Comparison of ENCODE assay signal across 23 cellular contexts in the genomic region with DNA sequence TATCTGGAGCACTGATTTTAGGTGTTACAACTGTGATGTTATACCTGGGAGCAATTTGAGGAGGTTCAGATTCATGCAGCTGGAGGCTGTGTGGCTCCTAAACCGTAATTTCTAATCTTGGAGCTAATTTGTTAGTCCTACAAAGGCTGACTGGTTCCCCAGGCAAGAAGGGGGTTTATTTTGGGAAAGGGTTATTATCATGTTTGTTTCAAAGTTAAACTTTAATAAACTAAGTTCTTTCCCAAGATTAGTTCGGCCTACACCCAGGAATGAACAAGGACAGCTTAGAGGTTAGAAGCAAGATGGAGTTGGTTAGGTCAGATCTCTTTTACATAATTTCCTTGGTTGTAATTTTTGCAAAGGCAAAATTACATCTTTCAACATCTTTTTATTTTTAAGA.
DNase-seq lines count a peak whose midpoint lies in the region; ATAC-seq and TF ChIP-seq lines count a peak whose summit lies in the region.
"Had no signal": no experiment of that assay in that cellular context is flagged by ENCODE, and none has a peak within 500 bp of the region (broad histone marks: within the 10 kb centered on the region; RNA-seq: fewer than 3 reads in every experiment).

No MANE protein-coding gene starts in this region.

- H3K4me3 Mint-ChIP-seq in chondrocyte (ENCODE audit: unreplicated experiment) (no peak overlapping the region), progenitor cell of endocrine pancreas (ENCODE audit: low read depth) (no peak overlapping the region)
- H3K4me3 Mint-ChIP-seq: CD14-positive monocyte; CD4-positive, alpha-beta memory T cell; CD4-positive, CD25-positive, alpha-beta regulatory T cell; CD8-positive, alpha-beta memory T cell had no signal

- TF ChIP-seq CTCF in VCaP (conservative IDR thresholded peaks at IDR 0.05), result no peak
- TF ChIP-seq CTCF in chondrocyte (IDR thresholded peaks at IDR 0.05), result no peak
- TF ChIP-seq CTCF in progenitor cell of endocrine pancreas (IDR thresholded peaks at IDR 0.05; ENCODE audit: unreplicated experiment), result no peak

- H3K9me3 Mint-ChIP-seq in chondrocyte (ENCODE audit: low read depth) (no peaks in the 10 kb centered on the region), progenitor cell of endocrine pancreas (ENCODE audit: low read depth) (no peaks in the 10 kb centered on the region)
- H3K9me3 Mint-ChIP-seq: CD14-positive monocyte; CD4-positive, alpha-beta memory T cell; CD8-positive, alpha-beta memory T cell had no signal

- H3K4me1 Mint-ChIP-seq in chondrocyte (ENCODE audit: low read depth) (peaks cover 5% of the 10 kb centered on the region), progenitor cell of endocrine pancreas (ENCODE audit: low read depth) (peaks cover 10% of the 10 kb centered on the region)
- H3K4me1 Mint-ChIP-seq: CD14-positive monocyte; CD4-positive, alpha-beta memory T cell; CD4-positive, CD25-positive, alpha-beta regulatory T cell; CD8-positive, alpha-beta memory T cell had no signal

- DNase-seq in chondrocyte (ENCODE audit: low spot score) (no peak), progenitor cell of endocrine pancreas (ENCODE audit: low spot score, unreplicated experiment) (no peak), NCI-H2196 treated with DMSO at 0.1 percent for 48 hours (lab: John Stamatoyannopoulos, UW; ENCODE audit: unreplicated experiment) (no peak)
- DNase-seq: 8988T; ACHN; BE2C; C1 segment of cervical spinal cord; CD4-positive, alpha-beta memory T cell; CD4-positive, CD25-positive, alpha-beta regulatory T cell; CD8-positive, alpha-beta memory T cell; COR-L47; DMS 273 treated with DMSO at 0.1 percent for 48 hours; DMS153; DMS53; DMS79; DND-41; EL; GDM1 had no signal

- H3K36me3 Mint-ChIP-seq in chondrocyte (ENCODE audit: low read depth) (peaks cover 11% of the 10 kb centered on the region), progenitor cell of endocrine pancreas (ENCODE audit: insufficient read depth) (peaks cover 29% of the 10 kb centered on the region)
- H3K36me3 Mint-ChIP-seq: CD14-positive monocyte; CD4-positive, CD25-positive, alpha-beta regulatory T cell had no signal

- H3K27me3 Mint-ChIP-seq in chondrocyte (ENCODE audit: low read depth) (no peaks in the 10 kb centered on the region), progenitor cell of endocrine pancreas (no peaks in the 10 kb centered on the region)
- H3K27me3 Mint-ChIP-seq: CD4-positive, alpha-beta memory T cell; CD4-positive, CD25-positive, alpha-beta regulatory T cell had no signal

- H3K27ac Mint-ChIP-seq in chondrocyte (ENCODE audit: unreplicated experiment) (peak overlapping the region; percentile 12), progenitor cell of endocrine pancreas (peak overlapping the region; percentile 21)
- H3K27ac Mint-ChIP-seq: CD14-positive monocyte; CD4-positive, alpha-beta memory T cell; CD4-positive, CD25-positive, alpha-beta regulatory T cell; CD8-positive, alpha-beta memory T cell had no signal

- ATAC-seq in HG02852 (IDR thresholded peaks at IDR 0.05; ENCODE audit: unreplicated experiment), result no peak
- ATAC-seq: GM12878 had no signal

- H3K27ac ChIP-seq in VCaP, result peak overlapping the region; percentile 7; the same call in 1 of the 2 replicates
- H3K27ac ChIP-seq: BLaER1 had no signal
